ENCODE assay signal across 1 cellular context in the genomic region with DNA sequence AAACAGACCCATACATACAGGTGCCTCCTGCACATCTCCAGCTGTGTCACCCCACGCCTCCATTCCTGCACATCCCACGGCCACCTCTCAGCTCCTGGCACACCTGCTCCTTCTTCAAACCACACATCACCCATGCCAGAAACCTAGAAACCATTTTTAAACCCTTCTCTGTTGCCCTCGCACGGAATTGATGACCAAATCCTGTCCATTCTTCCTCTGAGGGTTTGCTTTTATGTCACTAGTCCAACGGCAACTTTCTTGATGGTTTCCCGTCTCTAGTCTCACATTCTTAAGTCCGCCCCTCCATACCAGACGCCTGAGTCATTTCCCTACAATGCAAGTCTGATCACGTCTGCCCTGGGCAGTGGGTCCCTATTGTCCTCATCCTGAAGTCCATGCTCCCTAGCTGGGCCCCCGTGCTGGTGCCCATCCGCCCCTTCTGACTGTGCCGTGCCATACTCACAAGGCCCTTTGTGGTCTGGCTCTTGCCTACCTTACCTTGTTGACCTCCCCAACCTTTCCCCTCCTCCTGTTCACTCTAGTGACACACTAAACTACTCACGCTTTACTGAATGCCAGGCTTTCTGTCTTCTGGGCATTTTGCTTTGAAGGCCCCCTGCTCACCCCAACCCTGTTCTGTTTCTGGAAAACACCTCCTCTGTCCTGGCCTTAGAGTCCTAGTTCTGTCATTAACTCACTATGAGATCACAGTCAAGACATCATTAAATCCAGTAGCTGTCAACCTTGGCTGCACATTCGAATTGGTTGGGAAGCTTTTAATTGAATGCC.
TF ChIP-seq lines count a peak whose summit lies in the region.

No MANE protein-coding gene starts in this region.

TF ChIP-seq in A549, 52 proteins besides CTCF, POLR2A, EP300 and RAD21 (continued from another document):
- TF ChIP-seq GATA3 (IDR thresholded peaks at IDR 0.05; ENCODE audit: borderline replicate concordance) (peak; percentile 78), EHF (CRISPR knock-in tag; IDR thresholded peaks at IDR 0.05) (no peak; the same call in 1 of the 2 replicates), EHMT2 (IDR thresholded peaks at IDR 0.05; ENCODE audit: low read depth) (no peak), PHF8 (IDR thresholded peaks at IDR 0.05; ENCODE audit: borderline replicate concordance, low read depth) (no peak), TP53 (CRISPR knock-in tag; IDR thresholded peaks at IDR 0.05) (no peak), ZSCAN20 (CRISPR knock-in tag; IDR thresholded peaks at IDR 0.05) (0 out of 2 replicates have a peak, but pooled peaks have one; percentile 17), KDM1A (IDR thresholded peaks at IDR 0.05; ENCODE audit: low read depth) (no peak), HEYL (CRISPR knock-in tag; IDR thresholded peaks at IDR 0.05) (peak; percentile 50; the same call in 1 of the 2 replicates), SREBF2 (IDR thresholded peaks at IDR 0.05) (no peak), HOXA7 (CRISPR knock-in tag; IDR thresholded peaks at IDR 0.05) (0 out of 2 replicates have a peak, but pooled peaks have one; percentile 45), CHD2 (IDR thresholded peaks at IDR 0.05; ENCODE audit: low read length, partially characterized antibody) (no peak), KDM5A (IDR thresholded peaks at IDR 0.05) (no peak), CEBPB (IDR thresholded peaks at IDR 0.05) (peak in 1 of 2 experiments; percentile 33; a peak in 1 of 4 replicates), ZNF302 (CRISPR knock-in tag; IDR thresholded peaks at IDR 0.05) (no peak), ESRRA (IDR thresholded peaks at IDR 0.05; ENCODE audit: borderline replicate concordance, low read length) (no peak), HOXB5 (CRISPR knock-in tag; IDR thresholded peaks at IDR 0.05) (0 out of 2 replicates have a peak, but pooled peaks have one; percentile 49)
- TF ChIP-seq, protein P1, sequence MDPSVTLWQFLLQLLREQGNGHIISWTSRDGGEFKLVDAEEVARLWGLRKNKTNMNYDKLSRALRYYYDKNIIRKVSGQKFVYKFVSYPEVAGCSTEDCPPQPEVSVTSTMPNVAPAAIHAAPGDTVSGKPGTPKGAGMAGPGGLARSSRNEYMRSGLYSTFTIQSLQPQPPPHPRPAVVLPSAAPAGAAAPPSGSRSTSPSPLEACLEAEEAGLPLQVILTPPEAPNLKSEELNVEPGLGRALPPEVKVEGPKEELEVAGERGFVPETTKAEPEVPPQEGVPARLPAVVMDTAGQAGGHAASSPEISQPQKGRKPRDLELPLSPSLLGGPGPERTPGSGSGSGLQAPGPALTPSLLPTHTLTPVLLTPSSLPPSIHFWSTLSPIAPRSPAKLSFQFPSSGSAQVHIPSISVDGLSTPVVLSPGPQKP (IDR thresholded peaks at IDR 0.05; ENCODE audit: low read depth, low read length), result no peak
- TF ChIP-seq, protein P2, sequence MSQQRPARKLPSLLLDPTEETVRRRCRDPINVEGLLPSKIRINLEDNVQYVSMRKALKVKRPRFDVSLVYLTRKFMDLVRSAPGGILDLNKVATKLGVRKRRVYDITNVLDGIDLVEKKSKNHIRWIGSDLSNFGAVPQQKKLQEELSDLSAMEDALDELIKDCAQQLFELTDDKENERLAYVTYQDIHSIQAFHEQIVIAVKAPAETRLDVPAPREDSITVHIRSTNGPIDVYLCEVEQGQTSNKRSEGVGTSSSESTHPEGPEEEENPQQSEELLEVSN (IDR thresholded peaks at IDR 0.05; ENCODE audit: borderline replicate concordance, low read depth), result 0 out of 2 replicates have a peak, but pooled peaks have one; percentile 33
- TF ChIP-seq, protein P3, sequence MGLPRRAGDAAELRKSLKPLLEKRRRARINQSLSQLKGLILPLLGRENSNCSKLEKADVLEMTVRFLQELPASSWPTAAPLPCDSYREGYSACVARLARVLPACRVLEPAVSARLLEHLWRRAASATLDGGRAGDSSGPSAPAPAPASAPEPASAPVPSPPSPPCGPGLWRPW (IDR thresholded peaks at IDR 0.05), result no peak
TF ChIP-seq in A549: peak in this region for 12.
